In the genomic region with DNA sequence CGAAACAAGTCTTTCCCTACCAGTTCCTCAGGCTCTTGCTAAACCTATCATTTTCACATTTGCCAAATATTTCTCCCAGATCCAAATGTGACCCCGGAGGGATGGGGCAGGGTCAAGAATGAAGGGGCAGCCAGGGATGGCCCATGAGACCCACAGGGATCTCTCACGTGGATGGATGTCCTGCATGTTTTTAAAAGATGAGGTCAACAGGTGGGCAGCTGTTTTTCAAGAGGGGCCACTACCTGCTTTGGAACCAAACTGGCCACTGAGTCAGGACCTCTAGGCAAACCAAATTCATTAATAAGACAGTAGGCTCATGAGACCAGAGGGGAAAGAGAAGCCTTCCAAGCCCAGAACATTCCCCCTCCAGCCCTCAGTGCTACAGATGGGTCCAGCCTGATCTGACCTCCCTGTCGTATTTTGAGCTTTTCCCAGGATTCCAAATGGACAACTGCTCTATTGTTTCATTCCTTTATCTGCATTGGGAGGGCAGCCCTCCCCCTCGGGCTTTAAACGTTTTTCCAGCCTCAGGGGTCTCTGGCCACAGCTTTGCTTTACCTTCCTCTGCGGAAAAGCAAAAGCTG, we compare ENCODE assay signal across 12 cellular contexts.
DNase-seq lines count a peak whose midpoint lies in the region; ATAC-seq and TF ChIP-seq lines count a peak whose summit lies in the region.
"Had no signal": no experiment of that assay in that cellular context is flagged by ENCODE, and none has a peak within 500 bp of the region (broad histone marks: within the 10 kb centered on the region; RNA-seq: fewer than 3 reads in every experiment).

No MANE protein-coding gene starts in this region.

- peak overlapping the region; percentile 85 for H3K4me2 ChIP-seq in fibroblast of lung (ENCODE audit: extremely low read depth, insufficient read depth, low read length)

- H3K4me3 ChIP-seq in SJSA1 (no peak overlapping the region), fibroblast of lung (replicated peaks in 1 of 4; ENCODE audit: control extremely low read depth in 1 of 4, insufficient read depth in 1 of 4, low read depth in 3 of 4, low read length in 4 of 4) (no peak overlapping the region), thoracic aorta (peak overlapping the region; percentile 22)

- H3K9ac ChIP-seq in fibroblast of lung (ENCODE audit: insufficient read depth, low read length): no peak overlapping the region

- no peaks in the 10 kb centered on the region for H3K27me3 ChIP-seq in SJSA1 (replicated peaks)
- no peaks in the 10 kb centered on the region for H3K27me3 ChIP-seq in fibroblast of lung (ENCODE audit: control insufficient read depth, insufficient read depth, low read length)
- no peaks in the 10 kb centered on the region for H3K27me3 ChIP-seq in thoracic aorta (replicated peaks; ENCODE audit: insufficient read depth)

- H2AFZ ChIP-seq in fibroblast of lung (ENCODE audit: low read length): peak overlapping the region; percentile 25

- no peaks in the 10 kb centered on the region for H3K9me3 Mint-ChIP-seq in neural crest cell
- peaks cover 11% of the 10 kb centered on the region for H3K9me3 Mint-ChIP-seq in activated T-helper 2 cell treated with anti-CD3 and anti-CD28 coated beads, Interferon-gamma antibody, Interleukin-2, Interleukin-4, amounts not matched to agents 10 μg/mL and 5 μg/mL and 100 μg/mL, durations not matched to agents 14 hours and 24 hours and 36 hours

- no peaks in the 10 kb centered on the region for H4K20me1 ChIP-seq in fibroblast of lung (ENCODE audit: control insufficient read depth, extremely low read depth, insufficient read depth, low read length)

- TF ChIP-seq CTCF in fibroblast of lung (conservative IDR thresholded peaks at IDR 0.05 in 1 of 2, IDR thresholded peaks at IDR 0.05 in 1 of 2; ENCODE audit: low read depth in 1 of 2, low read length in 2 of 2): no peak
- TF ChIP-seq CTCF in neural crest cell (conservative IDR thresholded peaks at IDR 0.05): no peak
- TF ChIP-seq CTCF in thoracic aorta (IDR thresholded peaks at IDR 0.05): no peak

- intact Hi-C loops in activated T-helper 2 cell treated with anti-CD3 and anti-CD28 coated beads, Interferon-gamma antibody, Interleukin-2, Interleukin-4, amounts not matched to agents 10 μg/mL and 5 μg/mL and 100 μg/mL, durations not matched to agents 14 hours and 24 hours and 36 hours (cut with micrococcal nuclease): no loop called here

- H3K4me1 ChIP-seq in SJSA1 (replicated peaks) (peaks cover 62% of the 10 kb centered on the region), fibroblast of lung (ENCODE audit: control insufficient read depth, extremely low read depth, insufficient read depth, low read length) (peaks cover 16% of the 10 kb centered on the region), thoracic aorta (ENCODE audit: control insufficient read depth in 1 of 2, low read depth in 2 of 2) (peaks cover 18 to 40% of the 10 kb centered on the region in 2 donors)

- no peaks in the 10 kb centered on the region for H3K36me3 ChIP-seq in SJSA1
- no peaks in the 10 kb centered on the region for H3K36me3 ChIP-seq in fibroblast of lung (ENCODE audit: control insufficient read depth, insufficient read depth, low read length)
- H3K36me3 ChIP-seq in thoracic aorta: no peaks in the 10 kb centered on the region

- H3K27ac ChIP-seq in SJSA1 (peak overlapping the region; percentile 52), fibroblast of lung (ENCODE audit: insufficient read depth, low read length) (peak overlapping the region; percentile 34), thoracic aorta (peak overlapping the region; percentile 70 to 72)

- DNase-seq in SJSA1 (ENCODE audit: low read depth in 1 of 2, low spot score in 2 of 2) (no peak), fibroblast of lung (ENCODE audit: low read depth in 2 of 2) (no peak), neural crest cell (ENCODE audit: low read depth, low spot score) (no peak), thoracic aorta (ENCODE audit: low spot score) (no peak), left lobe of liver (ENCODE audit: low spot score) (no peak)
- no peak for DNase-seq in activated T-helper 2 cell treated with anti-CD3 and anti-CD28 coated beads, Interferon-gamma antibody, Interleukin-2, Interleukin-4, amounts not matched to agents 10 μg/mL and 5 μg/mL and 100 μg/mL, durations not matched to agents 14 hours and 24 hours and 36 hours (ENCODE audit: low spot score)
- DNase-seq: Calu3, NCI-H1436, T1000 had no signal

- H3K27ac Mint-ChIP-seq in neural crest cell (ENCODE audit: unreplicated experiment): peak overlapping the region; percentile 53
- no peak overlapping the region for H3K27ac Mint-ChIP-seq in activated T-helper 2 cell treated with anti-CD3 and anti-CD28 coated beads, Interferon-gamma antibody, Interleukin-2, Interleukin-4, amounts not matched to agents 10 μg/mL and 5 μg/mL and 100 μg/mL, durations not matched to agents 14 hours and 24 hours and 36 hours

- H3K9me3 ChIP-seq in SJSA1 (replicated peaks): no peaks in the 10 kb centered on the region
- no peaks in the 10 kb centered on the region for H3K9me3 ChIP-seq in fibroblast of lung (ENCODE audit: control insufficient read depth, insufficient read depth, low read depth, low read length)
- no peaks in the 10 kb centered on the region for H3K9me3 ChIP-seq in thoracic aorta

- H3K4me1 Mint-ChIP-seq in neural crest cell: peaks cover 18% of the 10 kb centered on the region
- H3K4me1 Mint-ChIP-seq in activated T-helper 2 cell treated with anti-CD3 and anti-CD28 coated beads, Interferon-gamma antibody, Interleukin-2, Interleukin-4, amounts not matched to agents 10 μg/mL and 5 μg/mL and 100 μg/mL, durations not matched to agents 14 hours and 24 hours and 36 hours (ENCODE audit: low read depth): peaks cover 27% of the 10 kb centered on the region

- no peaks in the 10 kb centered on the region for H3K79me2 ChIP-seq in fibroblast of lung (ENCODE audit: control insufficient read depth, insufficient read depth, low read length)

- H3K27me3 Mint-ChIP-seq in neural crest cell (ENCODE audit: low read depth): no peaks in the 10 kb centered on the region
- H3K27me3 Mint-ChIP-seq in activated T-helper 2 cell treated with anti-CD3 and anti-CD28 coated beads, Interferon-gamma antibody, Interleukin-2, Interleukin-4, amounts not matched to agents 10 μg/mL and 5 μg/mL and 100 μg/mL, durations not matched to agents 14 hours and 24 hours and 36 hours (ENCODE audit: low read depth): no peaks in the 10 kb centered on the region

- ATAC-seq in thoracic aorta (ENCODE audit: insufficient number of reproducible peaks, low FRiP score, low read depth) (no peak), HG03460 (IDR thresholded peaks at IDR 0.05; ENCODE audit: unreplicated experiment) (no peak), left lobe of liver (no peak), HG02973 (IDR thresholded peaks at IDR 0.05; ENCODE audit: unreplicated experiment) (no peak)
- ATAC-seq: stimulated activated effector memory CD8-positive, alpha-beta T cell treated with anti-CD3 and anti-CD28 coated beads, Interleukin-12 subunit alpha, Interleukin-12 subunit beta, amount 100 ng/mL, for 72 hours had no signal

- no peaks in the 10 kb centered on the region for H3K36me3 Mint-ChIP-seq in neural crest cell (ENCODE audit: low read depth)
- peaks cover 15% of the 10 kb centered on the region for H3K36me3 Mint-ChIP-seq in activated T-helper 2 cell treated with anti-CD3 and anti-CD28 coated beads, Interferon-gamma antibody, Interleukin-2, Interleukin-4, amounts not matched to agents 10 μg/mL and 5 μg/mL and 100 μg/mL, durations not matched to agents 14 hours and 24 hours and 36 hours (ENCODE audit: low read depth)
- H3K36me3 Mint-ChIP-seq: stimulated activated effector memory CD8-positive, alpha-beta T cell treated with anti-CD3 and anti-CD28 coated beads, Interleukin-12 subunit alpha, Interleukin-12 subunit beta, amount 100 ng/mL, for 72 hours had no signal

- H3K4me3 Mint-ChIP-seq in neural crest cell: no peak overlapping the region
- no peak overlapping the region for H3K4me3 Mint-ChIP-seq in activated T-helper 2 cell treated with anti-CD3 and anti-CD28 coated beads, Interferon-gamma antibody, Interleukin-2, Interleukin-4, amounts not matched to agents 10 μg/mL and 5 μg/mL and 100 μg/mL, durations not matched to agents 14 hours and 24 hours and 36 hours (ENCODE audit: low read depth)
- H3K4me3 Mint-ChIP-seq: stimulated activated effector memory CD8-positive, alpha-beta T cell treated with anti-CD3 and anti-CD28 coated beads, Interleukin-12 subunit alpha, Interleukin-12 subunit beta, amount 100 ng/mL, for 72 hours had no signal
